ENCODE assay signal across 2 cellular contexts in genomic region chr6:125287718-125288117, GRCh38.
TF ChIP-seq lines count a peak whose summit lies in the region.

No MANE protein-coding gene starts in this region.

TF ChIP-seq in HepG2, 621 proteins besides CTCF, POLR2A, EP300 and RAD21:
- no peak for TF ChIP-seq ZNF761 (CRISPR knock-in tag; conservative IDR thresholded peaks at IDR 0.05)
- TF ChIP-seq ATF6 (CRISPR knock-in tag; conservative IDR thresholded peaks at IDR 0.05) = no peak
- TF ChIP-seq GATAD1 (CRISPR knock-in tag; IDR thresholded peaks at IDR 0.05) = no peak
- TF ChIP-seq PAXIP1 (CRISPR knock-in tag; conservative IDR thresholded peaks at IDR 0.05) = no peak
- TF ChIP-seq JUN (CRISPR knock-in tag; IDR thresholded peaks at IDR 0.05) = no peak
- no peak for TF ChIP-seq ZNF329 (CRISPR knock-in tag; IDR thresholded peaks at IDR 0.05; ENCODE audit: low read depth)
- TF ChIP-seq KLF11 (CRISPR knock-in tag; IDR thresholded peaks at IDR 0.05) = no peak
- TF ChIP-seq, protein P1, sequence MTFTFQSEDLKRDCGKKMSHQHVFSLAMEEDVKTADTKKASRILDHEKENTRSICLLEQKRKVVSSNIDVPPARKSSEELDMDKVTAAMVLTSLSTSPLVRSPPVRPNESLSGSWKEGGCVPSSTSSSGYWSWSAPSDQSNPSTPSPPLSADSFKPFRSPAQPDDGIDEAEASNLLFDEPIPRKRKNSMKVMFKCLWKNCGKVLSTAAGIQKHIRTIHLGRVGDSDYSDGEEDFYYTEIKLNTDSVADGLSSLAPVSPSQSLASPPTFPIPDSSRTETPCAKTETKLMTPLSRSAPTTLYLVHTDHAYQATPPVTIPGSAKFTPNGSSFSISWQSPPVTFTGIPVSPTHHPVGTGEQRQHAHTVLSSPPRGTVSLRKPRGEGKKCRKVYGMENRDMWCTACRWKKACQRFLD (CRISPR knock-in tag; IDR thresholded peaks at IDR 0.05; ENCODE audit: borderline replicate concordance) = no peak
- TF ChIP-seq ZNF414 (CRISPR knock-in tag; IDR thresholded peaks at IDR 0.05) = no peak
- TF ChIP-seq MTERF4 (CRISPR knock-in tag; IDR thresholded peaks at IDR 0.05) = no peak
- no peak for TF ChIP-seq KAT7 (CRISPR knock-in tag; IDR thresholded peaks at IDR 0.05; ENCODE audit: borderline replicate concordance)
- TF ChIP-seq, protein P2, sequence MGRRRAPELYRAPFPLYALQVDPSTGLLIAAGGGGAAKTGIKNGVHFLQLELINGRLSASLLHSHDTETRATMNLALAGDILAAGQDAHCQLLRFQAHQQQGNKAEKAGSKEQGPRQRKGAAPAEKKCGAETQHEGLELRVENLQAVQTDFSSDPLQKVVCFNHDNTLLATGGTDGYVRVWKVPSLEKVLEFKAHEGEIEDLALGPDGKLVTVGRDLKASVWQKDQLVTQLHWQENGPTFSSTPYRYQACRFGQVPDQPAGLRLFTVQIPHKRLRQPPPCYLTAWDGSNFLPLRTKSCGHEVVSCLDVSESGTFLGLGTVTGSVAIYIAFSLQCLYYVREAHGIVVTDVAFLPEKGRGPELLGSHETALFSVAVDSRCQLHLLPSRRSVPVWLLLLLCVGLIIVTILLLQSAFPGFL (CRISPR knock-in tag; IDR thresholded peaks at IDR 0.05) = no peak
- TF ChIP-seq ZNF496 (CRISPR knock-in tag; IDR thresholded peaks at IDR 0.05; ENCODE audit: insufficient replicate concordance) = no peak
- TF ChIP-seq, protein P3, sequence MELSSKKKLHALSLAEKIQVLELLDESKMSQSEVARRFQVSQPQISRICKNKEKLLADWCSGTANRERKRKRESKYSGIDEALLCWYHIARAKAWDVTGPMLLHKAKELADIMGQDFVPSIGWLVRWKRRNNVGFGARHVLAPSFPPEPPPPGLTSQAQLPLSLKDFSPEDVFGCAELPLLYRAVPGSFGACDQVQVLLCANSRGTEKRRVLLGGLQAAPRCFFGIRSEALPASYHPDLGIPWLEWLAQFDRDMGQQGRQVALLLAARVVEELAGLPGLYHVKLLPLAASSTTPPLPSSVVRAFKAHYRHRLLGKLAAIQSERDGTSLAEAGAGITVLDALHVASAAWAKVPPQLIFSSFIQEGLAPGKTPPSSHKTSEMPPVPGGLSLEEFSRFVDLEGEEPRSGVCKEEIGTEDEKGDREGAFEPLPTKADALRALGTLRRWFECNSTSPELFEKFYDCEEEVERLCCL (CRISPR knock-in tag; IDR thresholded peaks at IDR 0.05; ENCODE audit: borderline replicate concordance) = no peak

TF ChIP-seq in HEK293, 187 proteins besides CTCF, POLR2A, EP300 and RAD21:
- no peak for TF ChIP-seq MYNN (tag by site-specific recombination; IDR thresholded peaks at IDR 0.05; ENCODE audit: borderline replicate concordance)
- TF ChIP-seq, protein P4, sequence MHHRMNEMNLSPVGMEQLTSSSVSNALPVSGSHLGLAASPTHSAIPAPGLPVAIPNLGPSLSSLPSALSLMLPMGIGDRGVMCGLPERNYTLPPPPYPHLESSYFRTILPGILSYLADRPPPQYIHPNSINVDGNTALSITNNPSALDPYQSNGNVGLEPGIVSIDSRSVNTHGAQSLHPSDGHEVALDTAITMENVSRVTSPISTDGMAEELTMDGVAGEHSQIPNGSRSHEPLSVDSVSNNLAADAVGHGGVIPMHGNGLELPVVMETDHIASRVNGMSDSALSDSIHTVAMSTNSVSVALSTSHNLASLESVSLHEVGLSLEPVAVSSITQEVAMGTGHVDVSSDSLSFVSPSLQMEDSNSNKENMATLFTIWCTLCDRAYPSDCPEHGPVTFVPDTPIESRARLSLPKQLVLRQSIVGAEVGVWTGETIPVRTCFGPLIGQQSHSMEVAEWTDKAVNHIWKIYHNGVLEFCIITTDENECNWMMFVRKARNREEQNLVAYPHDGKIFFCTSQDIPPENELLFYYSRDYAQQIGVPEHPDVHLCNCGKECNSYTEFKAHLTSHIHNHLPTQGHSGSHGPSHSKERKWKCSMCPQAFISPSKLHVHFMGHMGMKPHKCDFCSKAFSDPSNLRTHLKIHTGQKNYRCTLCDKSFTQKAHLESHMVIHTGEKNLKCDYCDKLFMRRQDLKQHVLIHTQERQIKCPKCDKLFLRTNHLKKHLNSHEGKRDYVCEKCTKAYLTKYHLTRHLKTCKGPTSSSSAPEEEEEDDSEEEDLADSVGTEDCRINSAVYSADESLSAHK (tag by site-specific recombination; IDR thresholded peaks at IDR 0.05) = 0 out of 2 replicates have a peak, but pooled peaks have one; percentile 19
